Comparison of ENCODE assay signal across 25 cellular contexts in the genomic region with DNA sequence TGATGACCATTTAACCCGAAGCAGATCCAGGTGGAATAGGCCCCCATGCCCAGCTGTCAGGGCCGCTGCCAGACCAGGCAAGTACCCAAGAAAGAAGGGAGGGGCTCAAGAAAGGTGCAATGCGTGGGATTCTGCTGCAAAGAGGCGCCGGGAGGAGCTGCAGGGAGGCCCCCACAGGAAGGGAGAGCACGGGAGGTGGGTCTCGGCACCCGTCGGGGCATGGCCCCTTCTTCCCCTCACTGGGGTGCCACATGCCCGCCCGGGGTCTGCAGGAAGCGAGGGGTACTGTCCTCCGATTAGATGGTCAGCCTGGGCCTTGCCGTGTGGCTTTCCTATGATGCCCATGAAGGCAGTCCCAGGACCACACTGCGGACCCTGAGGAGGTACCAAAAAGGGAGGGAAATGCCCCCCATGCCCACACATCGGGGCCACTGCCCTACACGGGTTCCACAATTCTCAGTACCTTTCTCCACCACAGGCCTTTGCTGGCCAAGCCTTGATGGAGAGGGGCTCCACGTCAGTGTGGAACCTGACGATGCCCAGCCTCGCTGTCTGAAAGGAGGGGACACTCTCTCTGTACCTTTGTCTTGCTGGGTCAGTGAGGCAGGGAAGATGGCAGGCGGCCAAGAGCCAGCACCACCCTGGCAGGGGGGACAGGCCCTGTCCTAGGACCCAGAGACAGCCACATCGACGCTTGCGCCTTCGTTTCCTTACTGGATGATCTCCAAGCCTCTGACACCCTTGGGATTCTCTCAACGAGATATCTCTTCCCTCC. TPM values are rescaled to one million over a fixed set of nuclear protein-coding genes. Genes with fewer than 3 reads are reported as not detected.
"Had no signal": no experiment of that assay in that cellular context is flagged by ENCODE, and none has a peak within 500 bp of the region (broad histone marks: within the 10 kb centered on the region; RNA-seq: fewer than 3 reads in every experiment).

No MANE protein-coding gene starts in this region.

- ATAC-seq: effector memory CD8-positive, alpha-beta T cell; left lobe of liver; pancreas; stimulated activated memory B cell treated with anti-CD40 and anti-IgM and Interleukin-4, amounts not matched to agents 10 μg/mL and 1 μg/mL and 100 μg/mL, for 72 hours; stimulated activated naive CD8-positive, alpha-beta T cell treated with anti-CD3 and anti-CD28 coated beads, Interleukin-15, Interleukin-2, amounts not matched to agents 100 U/mL and 50 U/mL, for 24 hours; upper lobe of right lung had no signal

- H3K4me3 Mint-ChIP-seq: effector memory CD8-positive, alpha-beta T cell; mesothelial cell of epicardium; naive B cell; natural killer cell treated with Interleukin-12 subunit alpha and Interleukin-12 subunit beta and Interleukin-15 and Interleukin-18, amount 100 ng/mL, for 72 hours; stimulated activated memory B cell treated with anti-CD40 and anti-IgM and Interleukin-4, amounts not matched to agents 10 μg/mL and 1 μg/mL and 100 μg/mL, for 72 hours had no signal

- H3K9me3 Mint-ChIP-seq: effector memory CD8-positive, alpha-beta T cell; natural killer cell treated with Interleukin-12 subunit alpha and Interleukin-12 subunit beta and Interleukin-15 and Interleukin-18, amount 100 ng/mL, for 72 hours; stimulated activated memory B cell treated with anti-CD40 and anti-IgM and Interleukin-4, amounts not matched to agents 10 μg/mL and 1 μg/mL and 100 μg/mL, for 72 hours had no signal

- H3K4me3 ChIP-seq: coronary artery, esophagus squamous epithelium, mucosa of descending colon, pancreas, sigmoid colon, thoracic aorta, tibial nerve, upper lobe of right lung, vagina had no signal

- DNase-seq: effector memory CD8-positive, alpha-beta T cell; erythroblast; esophagus squamous epithelium; foreskin melanocyte; head of caudate nucleus; mesenchymal stem cell; mucosa of descending colon; naive B cell; pancreas; retina; sigmoid colon; stimulated activated CD4-positive, alpha-beta T cell treated with anti-CD3 and anti-CD28 coated beads, Interleukin-4, amount 100 ng/mL, for 4 hours; stimulated activated naive CD8-positive, alpha-beta T cell treated with anti-CD3 and anti-CD28 coated beads, Interleukin-15, Interleukin-2, amounts not matched to agents 100 U/mL and 50 U/mL, for 24 hours; substantia nigra; upper lobe of right lung had no signal

- H3K9me3 ChIP-seq: esophagus squamous epithelium, mucosa of descending colon, pancreas, sigmoid colon, thoracic aorta, upper lobe of right lung, vagina had no signal

- H3K36me3 ChIP-seq: esophagus squamous epithelium, pancreas, sigmoid colon, thoracic aorta, tibial nerve, upper lobe of right lung, vagina had no signal

- H3K27me3 ChIP-seq: pancreas, sigmoid colon, tibial nerve, upper lobe of right lung, vagina had no signal

- H3K27ac Mint-ChIP-seq: effector memory CD8-positive, alpha-beta T cell; stimulated activated memory B cell treated with anti-CD40 and anti-IgM and Interleukin-4, amounts not matched to agents 10 μg/mL and 1 μg/mL and 100 μg/mL, for 72 hours had no signal

- H3K27me3 Mint-ChIP-seq: effector memory CD8-positive, alpha-beta T cell; natural killer cell treated with Interleukin-12 subunit alpha and Interleukin-12 subunit beta and Interleukin-15 and Interleukin-18, amount 100 ng/mL, for 72 hours had no signal

- H3K36me3 Mint-ChIP-seq: naive B cell; natural killer cell treated with Interleukin-12 subunit alpha and Interleukin-12 subunit beta and Interleukin-15 and Interleukin-18, amount 100 ng/mL, for 72 hours had no signal

- H3K4me1 ChIP-seq: esophagus squamous epithelium, pancreas, tibial nerve, upper lobe of right lung, vagina had no signal

- FAIRE-seq: endometrium, keratinocyte, pancreas had no signal

- H3K4me1 Mint-ChIP-seq: naive B cell had no signal

- H3K27ac ChIP-seq: coronary artery, esophagus squamous epithelium, pancreas, sigmoid colon, thoracic aorta, tibial nerve, upper lobe of right lung, vagina had no signal

RNA-seq across cellular contexts. Expression of a gene that starts 45.5 kb away (rescaled TPM):
- total RNA-seq: left lobe of liver had no signal
